8 cellular contexts compared by ENCODE assay signal in the genomic region with DNA sequence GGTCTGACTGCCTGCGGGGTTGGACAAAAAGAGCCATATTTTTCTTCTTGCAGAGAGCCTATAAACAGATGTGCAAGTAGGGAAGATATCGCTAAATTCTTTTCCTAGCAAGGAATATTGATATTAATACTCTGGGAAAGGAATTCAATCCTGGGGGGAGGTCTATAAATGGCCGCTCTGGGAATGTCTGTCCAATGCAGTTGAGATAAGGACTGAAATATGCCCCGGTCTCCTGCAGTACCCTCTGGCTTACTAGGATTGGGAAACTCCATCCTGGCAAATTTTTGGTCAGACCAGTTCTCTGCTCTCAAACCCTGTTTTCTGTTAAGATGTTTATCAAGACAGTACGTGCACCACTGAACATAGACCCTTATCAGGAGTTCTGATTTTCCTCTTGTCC.
DNase-seq lines count a peak whose midpoint lies in the region; ATAC-seq and TF ChIP-seq lines count a peak whose summit lies in the region.
"Not testable (repeated sequence)": the region's sequence is repeated elsewhere in the genome, so short reads cannot be mapped to it uniquely, and the experiment has no call there.

No MANE protein-coding gene starts in this region.

- CTCF ChIA-PET in HEK293 (lab: Yijun Ruan, JAX) = not testable (repeated sequence)

- peaks cover 26% of the 10 kb centered on the region for H3K36me3 Mint-ChIP-seq in GM23338 (ENCODE audit: low read depth)
- not testable (repeated sequence) for H3K36me3 Mint-ChIP-seq in endodermal cell (ENCODE audit: low read depth)

- not testable (repeated sequence) for H3K9me2 ChIP-seq in GM23338 (ENCODE audit: insufficient read depth)

- not testable (repeated sequence) for H3K27me3 Mint-ChIP-seq in GM23338 (ENCODE audit: insufficient read depth, low read depth, poor library complexity); endodermal cell (ENCODE audit: insufficient read depth)

- not testable (repeated sequence) for H4K8ac ChIP-seq in mesendoderm (ENCODE audit: low read depth, low read length)

- not testable (repeated sequence) for H3K4me3 ChIP-seq in GM23338; HEK293 (ENCODE audit: low read depth, low read length); endodermal cell (ENCODE audit: low read length); mesendoderm (ENCODE audit: low read length)

- H3K56ac ChIP-seq in mesendoderm (ENCODE audit: low read length) = not testable (repeated sequence)

- not testable (repeated sequence) for H3K23ac ChIP-seq in mesendoderm (ENCODE audit: low read length)

- H3K9ac ChIP-seq in endodermal cell (ENCODE audit: extremely low read depth, low read length, poor library complexity, severe bottlenecking); mesendoderm (ENCODE audit: low read length): not testable (repeated sequence)

- H3K27me3 ChIP-seq in GM23338 (ENCODE audit: insufficient read depth); endodermal cell (ENCODE audit: control insufficient read depth, insufficient read depth, low read length, poor library complexity, severe bottlenecking); mesendoderm (ENCODE audit: insufficient read depth, low read length, poor library complexity): not testable (repeated sequence)

- H2BK120ac ChIP-seq in mesendoderm (ENCODE audit: low read depth, low read length) = not testable (repeated sequence)

- H3K4me2 ChIP-seq in GM23338; mesendoderm (ENCODE audit: low read length): not testable (repeated sequence)

- not testable (repeated sequence) for H3K9me3 ChIP-seq in HEK293 (ENCODE audit: control insufficient read depth, insufficient read depth, low read depth, low read length)
- peaks cover 29% of the 10 kb centered on the region for H3K9me3 ChIP-seq in endodermal cell (ENCODE audit: control insufficient read depth, low read length)

- H3F3A ChIP-seq in GM23338 (replicated peaks; ENCODE audit: low read depth) = not testable (repeated sequence)

- not testable (repeated sequence) for H4K20me1 ChIP-seq in GM23338 (replicated peaks; ENCODE audit: insufficient read depth)

- H3K9me3 Mint-ChIP-seq in GM23338 (peaks cover 37% of the 10 kb centered on the region), endodermal cell (peaks cover 44% of the 10 kb centered on the region)

- not testable (repeated sequence) for H3K4ac ChIP-seq in mesendoderm (ENCODE audit: low read depth, low read length)

- POLR2A ChIA-PET in HEK293 (lab: Yijun Ruan, JAX) = not testable (repeated sequence)

- not testable (repeated sequence) for H3K4me1 ChIP-seq in GM23338 (ENCODE audit: insufficient read depth); HEK293 (ENCODE audit: control insufficient read depth, insufficient read depth, low read length); endodermal cell (ENCODE audit: control insufficient read depth, insufficient read depth, low read length); mesendoderm (ENCODE audit: control insufficient read depth, low read depth, low read length)

- TF ChIP-seq CTCF in GM23338 (conservative IDR thresholded peaks at IDR 0.05; ENCODE audit: low read depth in 2 of 2); HEK293 (tag by site-specific recombination; IDR thresholded peaks at IDR 0.05); endodermal cell (conservative IDR thresholded peaks at IDR 0.05): not testable (repeated sequence)

- ATAC-seq in GM23338 = not testable (repeated sequence)

- H3K79me1 ChIP-seq in mesendoderm (ENCODE audit: low read length) = not testable (repeated sequence)

- not testable (repeated sequence) for H3K27ac ChIP-seq in GM23338 (ENCODE audit: low read depth); HEK293 (ENCODE audit: extremely low read depth, low read depth, low read length); endodermal cell (ENCODE audit: low read depth, low read length); mesendoderm (ENCODE audit: low read depth, low read length)

- not testable (repeated sequence) for H2AK5ac ChIP-seq in mesendoderm (ENCODE audit: low read length)

- H3K4me1 Mint-ChIP-seq in GM23338, endodermal cell: not testable (repeated sequence)

- not testable (repeated sequence) for H3K27ac Mint-ChIP-seq in GM23338, endodermal cell

- not testable (repeated sequence) for H3K18ac ChIP-seq in mesendoderm (ENCODE audit: low read length)

- not testable (repeated sequence) for H3K79me2 ChIP-seq in GM23338 (replicated peaks; ENCODE audit: insufficient read depth); mesendoderm (ENCODE audit: control insufficient read depth, insufficient read depth, low read length)

- not testable (repeated sequence) for H2AFZ ChIP-seq in GM23338

- H2BK5ac ChIP-seq in mesendoderm (ENCODE audit: low read length) = not testable (repeated sequence)

- in situ Hi-C loops in KBM-7 (cut with MboI; ENCODE audit: low pct_unique_long_range_greater_than_20kb, low sequenced_read_pairs) = not testable (repeated sequence)

- H3K4me3 Mint-ChIP-seq in GM23338, endodermal cell: not testable (repeated sequence)

- not testable (repeated sequence) for H4K5ac ChIP-seq in mesendoderm (ENCODE audit: low read length)

- 89 to 92% methylated on average over 5 of the region's 5 CpGs for WGBS in endodermal cell (ENCODE audit: insufficient coverage in 1 of 2, insufficient read length in 1 of 2), 2 experiments
- no CpG with 5 or more reads among the region's 5 CpGs for WGBS in mesendoderm (ENCODE audit: extremely low coverage, insufficient coverage, low lambda C conversion rate)

- H3K36me3 ChIP-seq in GM23338 (ENCODE audit: insufficient read depth); HEK293 (ENCODE audit: control insufficient read depth in 2 of 2, insufficient read depth in 1 of 2, low read length in 2 of 2); endodermal cell (ENCODE audit: control insufficient read depth, insufficient read depth, low read length); mesendoderm (ENCODE audit: control insufficient read depth, insufficient read depth, low read length): not testable (repeated sequence)

- H2BK15ac ChIP-seq in mesendoderm (replicated peaks; ENCODE audit: low read depth) = not testable (repeated sequence)

- DNase-seq in DMS53 (lab: John Stamatoyannopoulos, UW) (peak; percentile 2), GM23338 (ENCODE audit: low spot score) (peak; percentile 2), KBM-7 (peak; percentile 2), LHCN-M2 (ENCODE audit: low read depth) (peak; percentile 12), SK-N-DZ (ENCODE audit: low spot score) (peak; percentile 34), endodermal cell (peak; percentile 46), mesendoderm (peak; percentile 7)

TF ChIP-seq in HEK293, 187 proteins besides CTCF, POLR2A, EP300 and RAD21:
- peak; percentile 97 for TF ChIP-seq SETDB1 (IDR thresholded peaks at IDR 0.05; ENCODE audit: insufficient read length, low read length)
- peak; percentile 90 for TF ChIP-seq TRIM28 (IDR thresholded peaks at IDR 0.05; ENCODE audit: borderline replicate concordance, low read length)
TF ChIP-seq in HEK293: peak in this region for 2; not testable (repeated sequence) for 185.
